Comparison of ENCODE assay signal across 11 cellular contexts in the genomic region with DNA sequence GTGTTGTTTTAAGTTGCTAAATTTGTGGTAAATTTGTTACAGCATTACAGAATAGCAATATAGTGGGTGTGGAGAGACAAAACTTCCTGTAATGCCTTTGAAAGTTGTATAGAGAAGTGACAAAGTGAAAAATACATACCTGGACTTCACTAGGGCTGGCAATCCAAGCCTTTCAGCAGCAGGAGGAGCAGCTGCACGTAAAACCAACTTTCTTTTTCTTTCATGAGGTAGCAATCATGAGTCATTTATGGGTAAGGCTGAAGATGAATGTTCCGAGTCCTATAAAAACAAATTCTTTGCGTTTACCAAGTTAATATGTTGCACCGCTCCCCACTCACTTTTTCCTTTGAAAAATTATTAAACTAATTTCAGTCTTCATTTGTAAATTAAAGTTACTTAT.
A peak's percentile ranks its signal among the peaks of the same experiment; 100 is the strongest.
DNase-seq lines count a peak whose midpoint lies in the region; ATAC-seq, FAIRE-seq and TF ChIP-seq lines count a peak whose summit lies in the region.
"Had no signal": no experiment of that assay in that cellular context is flagged by ENCODE, and none has a peak within 500 bp of the region (broad histone marks: within the 10 kb centered on the region; RNA-seq: fewer than 3 reads in every experiment).

No MANE protein-coding gene starts in this region.

- WGBS in pancreas, 2 donors, result 6 to 7% methylated on average over 4 of the region's 4 CpGs

- no peak for TF ChIP-seq POLR2A in GM12892 (IDR thresholded peaks at IDR 0.05; ENCODE audit: low read depth, low read length)

- H3K9me3 Mint-ChIP-seq in activated CD4-positive, alpha-beta T cell treated with anti-CD3 and anti-CD28 coated beads for 36 hours (ENCODE audit: low read depth), result no peaks in the 10 kb centered on the region
- H3K9me3 Mint-ChIP-seq in astrocyte (ENCODE audit: unreplicated experiment), result no peaks in the 10 kb centered on the region
- H3K9me3 Mint-ChIP-seq: activated naive CD8-positive, alpha-beta T cell treated with anti-CD3 and anti-CD28 coated beads, Interleukin-2, amount 50 U/mL, for 24 hours had no signal

- H3K79me2 ChIP-seq in astrocyte (ENCODE audit: insufficient read depth, low read length), result no peaks in the 10 kb centered on the region

- no peaks in the 10 kb centered on the region for H4K20me1 ChIP-seq in astrocyte (ENCODE audit: insufficient read depth, low read length)

- POLR2A ChIA-PET in activated CD4-positive, alpha-beta T cell treated with anti-CD3 and anti-CD28 coated beads for 36 hours (lab: Charles Lee), result no interaction called here

- no peaks in the 10 kb centered on the region for H3K27me3 Mint-ChIP-seq in activated CD4-positive, alpha-beta T cell treated with anti-CD3 and anti-CD28 coated beads for 36 hours
- H3K27me3 Mint-ChIP-seq in astrocyte (ENCODE audit: low read depth, unreplicated experiment), result no peaks in the 10 kb centered on the region

- H3K9me3 ChIP-seq in astrocyte (ENCODE audit: insufficient read depth, low read depth, low read length), result no peaks in the 10 kb centered on the region
- no peaks in the 10 kb centered on the region for H3K9me3 ChIP-seq in pancreas

- intact Hi-C loops in activated CD4-positive, alpha-beta T cell treated with anti-CD3 and anti-CD28 coated beads for 36 hours (cut with DNase I, micrococcal nuclease), result no loop called here
- intact Hi-C loops in pancreas (cut with DNase I), result no loop called here

- H3K4me3 Mint-ChIP-seq in activated CD4-positive, alpha-beta T cell treated with anti-CD3 and anti-CD28 coated beads for 36 hours, result no peak overlapping the region
- no peak overlapping the region for H3K4me3 Mint-ChIP-seq in astrocyte (ENCODE audit: unreplicated experiment)
- H3K4me3 Mint-ChIP-seq: activated naive CD8-positive, alpha-beta T cell treated with anti-CD3 and anti-CD28 coated beads, Interleukin-2, amount 50 U/mL, for 24 hours had no signal

- H3K4me1 Mint-ChIP-seq in activated CD4-positive, alpha-beta T cell treated with anti-CD3 and anti-CD28 coated beads for 36 hours, result peaks cover 5% of the 10 kb centered on the region
- peaks cover 1% of the 10 kb centered on the region for H3K4me1 Mint-ChIP-seq in astrocyte (ENCODE audit: low read depth, unreplicated experiment)
- H3K4me1 Mint-ChIP-seq: activated naive CD8-positive, alpha-beta T cell treated with anti-CD3 and anti-CD28 coated beads, Interleukin-2, amount 50 U/mL, for 24 hours had no signal

- H3K4me3 ChIP-seq in astrocyte (ENCODE audit: insufficient read depth, low read depth, low read length) (no peak overlapping the region), pancreas (peak overlapping the region in 1 of 4 donors; percentile 8)

- H3K9ac ChIP-seq in astrocyte (ENCODE audit: low read length), result no peak overlapping the region

- no peak overlapping the region for H3K27ac Mint-ChIP-seq in activated CD4-positive, alpha-beta T cell treated with anti-CD3 and anti-CD28 coated beads for 36 hours
- no peak overlapping the region for H3K27ac Mint-ChIP-seq in astrocyte (ENCODE audit: unreplicated experiment)
- H3K27ac Mint-ChIP-seq: activated naive CD8-positive, alpha-beta T cell treated with anti-CD3 and anti-CD28 coated beads, Interleukin-2, amount 50 U/mL, for 24 hours had no signal

- peak; percentile 68 for ATAC-seq in activated CD4-positive, alpha-beta T cell treated with anti-CD3 and anti-CD28 coated beads for 36 hours
- ATAC-seq in pancreas, result peak; percentile 58 to 84 (median 82)
- no peak for ATAC-seq in GM21529 (IDR thresholded peaks at IDR 0.05; ENCODE audit: unreplicated experiment)
- ATAC-seq: activated naive CD8-positive, alpha-beta T cell treated with anti-CD3 and anti-CD28 coated beads, Interleukin-2, amount 50 U/mL, for 24 hours; left ventricle myocardium superior had no signal

- FAIRE-seq in astrocyte (lab: Jason Lieb, UNC) (no peak), pancreas (lab: Jason Lieb, UNC) (no peak), GM12892 (lab: Jason Lieb, UNC) (no peak)

- no peak overlapping the region for H2AFZ ChIP-seq in astrocyte (ENCODE audit: low read depth, low read length)

- H3K4me1 ChIP-seq in astrocyte (ENCODE audit: insufficient read depth, low read length) (no peaks in the 10 kb centered on the region), pancreas (no peaks in the 10 kb centered on the region)

- no peak for DNase-seq in activated CD4-positive, alpha-beta T cell treated with anti-CD3 and anti-CD28 coated beads for 36 hours
- no peak for DNase-seq in activated CD4-positive, alpha-beta T cell treated with anti-CD3 and anti-CD28 coated beads for 48 hours
- DNase-seq in astrocyte (ENCODE audit: low read depth) (peak; percentile 23), pancreas (peak in 2 of 6 donors; percentile 6 to 18), GM12892 (ENCODE audit: insufficient read length) (no peak), islet precursor cell (no peak)
- DNase-seq: activated naive CD8-positive, alpha-beta T cell treated with anti-CD3 and anti-CD28 coated beads, Interleukin-2, amount 50 U/mL, for 24 hours; H7; left ventricle myocardium superior had no signal

- H3K27me3 ChIP-seq in astrocyte (ENCODE audit: insufficient read depth, low read length) (no peaks in the 10 kb centered on the region), pancreas (no peaks in the 10 kb centered on the region)

- H3K36me3 ChIP-seq in astrocyte (ENCODE audit: insufficient read depth, low read length), result no peaks in the 10 kb centered on the region
- H3K36me3 ChIP-seq in pancreas, result no peaks in the 10 kb centered on the region

- H3K27ac ChIP-seq in astrocyte (ENCODE audit: low read depth, low read length), result no peak overlapping the region
- H3K27ac ChIP-seq in pancreas, result no peak overlapping the region

- no peaks in the 10 kb centered on the region for H3K36me3 Mint-ChIP-seq in activated CD4-positive, alpha-beta T cell treated with anti-CD3 and anti-CD28 coated beads for 36 hours (ENCODE audit: low read depth)
- H3K36me3 Mint-ChIP-seq in astrocyte (ENCODE audit: low read depth, unreplicated experiment), result no peaks in the 10 kb centered on the region

- CTCF ChIA-PET in activated CD4-positive, alpha-beta T cell treated with anti-CD3 and anti-CD28 coated beads for 36 hours (lab: Charles Lee), result no interaction called here

- TF ChIP-seq CTCF in LNCAP (IDR thresholded peaks at IDR 0.05) (peak; percentile 75), astrocyte (IDR thresholded peaks at IDR 0.05; ENCODE audit: insufficient read depth, low read depth, low read length) (peak; percentile 39), pancreas (IDR thresholded peaks at IDR 0.05) (peak in 2 of 4 donors; percentile 7 to 36)

- peak overlapping the region; percentile 35 for H3K4me2 ChIP-seq in astrocyte (ENCODE audit: low read length)
